In the genomic region with DNA sequence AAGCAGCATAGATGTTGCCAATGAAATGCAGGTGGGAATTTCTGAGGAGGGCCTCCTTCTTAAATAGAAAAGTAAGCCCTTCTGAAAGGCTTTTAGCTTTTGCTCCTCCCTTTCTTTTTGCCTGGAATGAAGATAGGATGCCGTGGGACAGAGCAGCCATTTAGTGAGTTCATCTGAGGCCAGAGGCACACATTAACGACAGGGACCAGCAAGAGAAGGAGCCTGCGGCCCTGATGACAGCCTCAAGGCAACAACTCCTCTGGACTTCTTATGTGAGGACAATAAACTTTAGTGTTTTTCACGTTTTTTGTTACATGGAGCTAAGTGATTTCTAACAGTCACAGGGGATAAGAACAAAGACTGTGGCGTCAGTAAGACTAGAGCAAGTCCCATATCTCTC, we compare ENCODE assay signal across 21 cellular contexts. TPM values are rescaled to one million over a fixed set of nuclear protein-coding genes. Genes with fewer than 3 reads are reported as not detected.
A peak's percentile ranks its signal among the peaks of the same experiment; 100 is the strongest.
DNase-seq lines count a peak whose midpoint lies in the region; ATAC-seq and TF ChIP-seq lines count a peak whose summit lies in the region.
"Had no signal": no experiment of that assay in that cellular context is flagged by ENCODE, and none has a peak within 500 bp of the region (broad histone marks: within the 10 kb centered on the region; RNA-seq: fewer than 3 reads in every experiment).

No MANE protein-coding gene starts in this region.

- H3F3A ChIP-seq in neural progenitor cell (ENCODE audit: low read depth) = peaks cover 5% of the 10 kb centered on the region

- H3K36me3 Mint-ChIP-seq in neural progenitor cell = peaks cover 5% of the 10 kb centered on the region
- peaks cover 6% of the 10 kb centered on the region for H3K36me3 Mint-ChIP-seq in osteocyte (ENCODE audit: unreplicated experiment)

- H3K4me1 Mint-ChIP-seq in neural progenitor cell (peaks cover 24% of the 10 kb centered on the region), osteocyte (ENCODE audit: unreplicated experiment) (peaks cover 27% of the 10 kb centered on the region)

- H3K36me3 ChIP-seq in ACC112 (ENCODE audit: insufficient read depth, low read length) (no peaks in the 10 kb centered on the region), Karpas-422 (ENCODE audit: insufficient read depth, low read length) (no peaks in the 10 kb centered on the region), neural progenitor cell (no peaks in the 10 kb centered on the region)

- no peak for ATAC-seq in HG03175 (IDR thresholded peaks at IDR 0.05; ENCODE audit: unreplicated experiment)

- no peak overlapping the region for H3K4me3 Mint-ChIP-seq in neural progenitor cell
- no peak overlapping the region for H3K4me3 Mint-ChIP-seq in osteocyte (ENCODE audit: unreplicated experiment)
- H3K4me3 Mint-ChIP-seq: CD8-positive, alpha-beta memory T cell had no signal

- intact Hi-C loops in dorsolateral prefrontal cortex (cut with DNase I) = loop anchor here in 1 of 2 donors (5.0 kb wide), 1 partner anchor 658 kb away; no protein-coding TSS in a partner anchor

- peaks cover 24% of the 10 kb centered on the region for H3K79me2 ChIP-seq in ACC112 (ENCODE audit: control insufficient read depth, insufficient read depth, low read length, unreplicated experiment)
- peaks cover 6% of the 10 kb centered on the region; the same call in 1 of the 2 replicates for H3K79me2 ChIP-seq in Karpas-422 (ENCODE audit: low read length)
- no peaks in the 10 kb centered on the region for H3K79me2 ChIP-seq in neural progenitor cell (ENCODE audit: low read depth)

- H3K27ac ChIP-seq in ACC112 (ENCODE audit: low read depth, low read length) (no peak overlapping the region), Karpas-422 (ENCODE audit: low read length) (no peak overlapping the region), neural progenitor cell (no peak overlapping the region), dorsolateral prefrontal cortex (no peak overlapping the region)
- H3K27ac ChIP-seq: HL-60 had no signal

- no peak overlapping the region for H3K4me2 ChIP-seq in Karpas-422 (ENCODE audit: low read depth, low read length, poor library complexity, severe bottlenecking)
- no peak overlapping the region for H3K4me2 ChIP-seq in neural progenitor cell

- TF ChIP-seq CTCF in neural progenitor cell (IDR thresholded peaks at IDR 0.05) = no peak
- no peak for TF ChIP-seq CTCF in dorsolateral prefrontal cortex (IDR thresholded peaks at IDR 0.05 in 54 of 56, conservative IDR thresholded peaks at IDR 0.05 in 2 of 56; ENCODE audit: low read depth in 1 of 56, partially characterized antibody in 56 of 56)
- no peak for TF ChIP-seq CTCF in osteocyte (IDR thresholded peaks at IDR 0.05)

- H3K9ac ChIP-seq in Karpas-422 (ENCODE audit: low read length) = no peak overlapping the region
- H3K9ac ChIP-seq in neural progenitor cell = no peak overlapping the region

- H3K27me3 ChIP-seq in ACC112 (ENCODE audit: insufficient read depth, low read length) (no peaks in the 10 kb centered on the region), Karpas-422 (ENCODE audit: low read length) (no peaks in the 10 kb centered on the region), neural progenitor cell (no peaks in the 10 kb centered on the region), dorsolateral prefrontal cortex (no peaks in the 10 kb centered on the region)

- H3K9me3 Mint-ChIP-seq in neural progenitor cell (no peaks in the 10 kb centered on the region), osteocyte (ENCODE audit: unreplicated experiment) (no peaks in the 10 kb centered on the region)
- H3K9me3 Mint-ChIP-seq: CD8-positive, alpha-beta memory T cell; HFFc6 had no signal

- H3K27ac Mint-ChIP-seq in neural progenitor cell (no peak overlapping the region), osteocyte (ENCODE audit: unreplicated experiment) (no peak overlapping the region)
- H3K27ac Mint-ChIP-seq: CD8-positive, alpha-beta memory T cell; HFFc6 had no signal

- H4K20me1 ChIP-seq in Karpas-422 (ENCODE audit: insufficient read depth, low read depth, low read length) = no peaks in the 10 kb centered on the region
- H4K20me1 ChIP-seq in neural progenitor cell (ENCODE audit: low read depth) = no peaks in the 10 kb centered on the region

- H3K27me3 Mint-ChIP-seq in neural progenitor cell (ENCODE audit: insufficient read depth, low read depth) (peaks cover 4% of the 10 kb centered on the region), osteocyte (ENCODE audit: unreplicated experiment) (no peaks in the 10 kb centered on the region)
- H3K27me3 Mint-ChIP-seq: CD8-positive, alpha-beta memory T cell had no signal

- no peak overlapping the region for H3K4me3 ChIP-seq in ACC112 (ENCODE audit: low read depth, low read length)
- H3K4me3 ChIP-seq in Karpas-422 (ENCODE audit: low read length) = no peak overlapping the region
- no peak overlapping the region for H3K4me3 ChIP-seq in neural progenitor cell
- H3K4me3 ChIP-seq in dorsolateral prefrontal cortex = no peak overlapping the region

- H3K4me1 ChIP-seq in ACC112 (ENCODE audit: control insufficient read depth, insufficient read depth, low read length, unreplicated experiment) (peaks cover 7% of the 10 kb centered on the region), Karpas-422 (ENCODE audit: low read length) (peaks cover 25% of the 10 kb centered on the region), neural progenitor cell (peaks cover 14% of the 10 kb centered on the region)

- no peaks in the 10 kb centered on the region for H3K9me2 ChIP-seq in Karpas-422 (replicated peaks; ENCODE audit: insufficient read depth, low read length)

- H3K9me3 ChIP-seq in Karpas-422 (ENCODE audit: low read length) (no peaks in the 10 kb centered on the region), neural progenitor cell (ENCODE audit: low read depth) (no peaks in the 10 kb centered on the region)

- DNase-seq in Karpas-422 (no peak), cerebellar cortex (ENCODE audit: low spot score) (peak; percentile 18), neural progenitor cell (ENCODE audit: low spot score) (peak; percentile 20), dorsolateral prefrontal cortex (no peak), osteocyte (ENCODE audit: extremely low spot score, unreplicated experiment) (no peak)
- DNase-seq: C1 segment of cervical spinal cord; CD8-positive, alpha-beta memory T cell; HFFc6; IMR-90; Kasumi-1; MM.1S; NCI-H1092 treated with DMSO at 0.1 percent for 48 hours; NCI-H146; NCI-H2029 treated with DMSO at 0.1 percent for 48 hours; NCI-H510A treated with DMSO at 0.1 percent for 48 hours; NCI-H82; RPMI8226; SHP77 treated with DMSO at 0.1 percent for 48 hours had no signal

- H2AFZ ChIP-seq in ACC112 (ENCODE audit: low read length, unreplicated experiment) (peak overlapping the region; percentile 45), Karpas-422 (ENCODE audit: low read length) (peak overlapping the region; percentile 41), neural progenitor cell (replicated peaks) (peak overlapping the region; percentile 1)

RNA-seq across cellular contexts. Expression of a gene that starts 1.1 kb away (rescaled TPM):
- 31.2 and 42.2 TPM in 2 replicates for total RNA-seq in Karpas-422 (2014; rRNA removed; shearing (Covaris generic); ENCODE audit: low replicate concordance)
- total RNA-seq in neural progenitor cell (ENCODE audit: low replicate concordance) (80.5 and 95.3 TPM in 2 replicates), dorsolateral prefrontal cortex (10 to 100 TPM; 22.2 to 79.3 (median 39.1) TPM), osteocyte (55.9 and 60.0 TPM in 2 replicates)

RNA-seq across cellular contexts. Expression of a gene that starts 24.1 kb away (rescaled TPM):
- total RNA-seq in Karpas-422 (2014; rRNA removed; shearing (Covaris generic); ENCODE audit: low replicate concordance) = 78.8 and 91.0 TPM in 2 replicates
- total RNA-seq in neural progenitor cell (ENCODE audit: low replicate concordance) (9.7 and 14.6 TPM in 2 replicates), dorsolateral prefrontal cortex (100 to 1,000 TPM in 50 of 120 experiments, 10 to 100 TPM in 70; 32.3 to 137 (median 97.0) TPM), osteocyte (19.9 and 21.6 TPM in 2 replicates)

Comparison
In these comparisons a context has a peak if more than half of its experiments do, and no peak if none do; other contexts are left out.
1. DNase-seq: peak in cerebellar cortex (single experiment) and neural progenitor cell (single experiment); none in Karpas-422 (single experiment), dorsolateral prefrontal cortex (0 of 10) and osteocyte (single experiment).
2. Peak in every context shown above with its lines, with median percentiles within 50 percentile points of each other: H2AFZ ChIP-seq.